Comparison of ENCODE assay signal across 1 cellular context in the genomic region with DNA sequence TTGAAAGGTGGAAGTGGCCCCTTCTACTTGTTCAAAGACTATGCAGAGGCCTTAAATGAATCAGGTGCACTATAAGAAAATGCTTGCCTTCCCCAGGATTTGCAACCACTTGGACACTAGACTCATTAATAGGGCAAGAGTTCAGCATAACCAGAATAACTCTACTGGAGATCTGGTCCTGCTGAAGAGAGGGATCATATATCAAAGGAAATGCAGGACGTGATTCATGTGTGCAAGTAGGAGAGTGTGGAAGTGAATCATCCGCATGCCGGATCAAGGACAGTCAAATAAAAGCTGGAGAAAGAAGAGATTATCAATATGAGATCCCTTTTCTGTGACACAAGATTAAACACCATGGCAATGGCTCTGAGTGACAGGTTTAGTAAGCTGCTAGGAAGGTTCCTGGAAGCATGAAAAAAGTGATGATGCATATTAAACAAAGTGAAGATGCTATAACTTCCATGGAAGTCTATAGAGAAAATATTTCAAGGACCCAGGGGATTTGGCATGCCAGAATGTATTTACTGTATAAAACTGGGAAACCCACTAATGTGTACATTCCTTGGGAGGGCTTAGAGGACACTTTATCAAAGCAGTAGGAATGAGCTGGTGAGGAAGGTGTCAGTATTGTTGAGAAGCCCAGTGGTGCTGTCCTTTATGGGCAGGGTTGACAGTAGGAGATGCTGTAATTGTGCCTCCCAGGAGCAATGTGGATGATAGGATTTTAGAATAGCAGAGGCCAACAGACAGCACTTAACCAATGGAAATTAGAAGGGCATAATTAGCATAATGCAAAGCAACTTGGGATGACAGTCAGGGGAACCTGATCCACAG.
TF ChIP-seq lines count a peak whose summit lies in the region.

No MANE protein-coding gene starts in this region.

TF ChIP-seq in HepG2, 621 proteins besides CTCF, POLR2A, EP300 and RAD21 (continued from another document and continues in another):
- TF ChIP-seq, protein P1, sequence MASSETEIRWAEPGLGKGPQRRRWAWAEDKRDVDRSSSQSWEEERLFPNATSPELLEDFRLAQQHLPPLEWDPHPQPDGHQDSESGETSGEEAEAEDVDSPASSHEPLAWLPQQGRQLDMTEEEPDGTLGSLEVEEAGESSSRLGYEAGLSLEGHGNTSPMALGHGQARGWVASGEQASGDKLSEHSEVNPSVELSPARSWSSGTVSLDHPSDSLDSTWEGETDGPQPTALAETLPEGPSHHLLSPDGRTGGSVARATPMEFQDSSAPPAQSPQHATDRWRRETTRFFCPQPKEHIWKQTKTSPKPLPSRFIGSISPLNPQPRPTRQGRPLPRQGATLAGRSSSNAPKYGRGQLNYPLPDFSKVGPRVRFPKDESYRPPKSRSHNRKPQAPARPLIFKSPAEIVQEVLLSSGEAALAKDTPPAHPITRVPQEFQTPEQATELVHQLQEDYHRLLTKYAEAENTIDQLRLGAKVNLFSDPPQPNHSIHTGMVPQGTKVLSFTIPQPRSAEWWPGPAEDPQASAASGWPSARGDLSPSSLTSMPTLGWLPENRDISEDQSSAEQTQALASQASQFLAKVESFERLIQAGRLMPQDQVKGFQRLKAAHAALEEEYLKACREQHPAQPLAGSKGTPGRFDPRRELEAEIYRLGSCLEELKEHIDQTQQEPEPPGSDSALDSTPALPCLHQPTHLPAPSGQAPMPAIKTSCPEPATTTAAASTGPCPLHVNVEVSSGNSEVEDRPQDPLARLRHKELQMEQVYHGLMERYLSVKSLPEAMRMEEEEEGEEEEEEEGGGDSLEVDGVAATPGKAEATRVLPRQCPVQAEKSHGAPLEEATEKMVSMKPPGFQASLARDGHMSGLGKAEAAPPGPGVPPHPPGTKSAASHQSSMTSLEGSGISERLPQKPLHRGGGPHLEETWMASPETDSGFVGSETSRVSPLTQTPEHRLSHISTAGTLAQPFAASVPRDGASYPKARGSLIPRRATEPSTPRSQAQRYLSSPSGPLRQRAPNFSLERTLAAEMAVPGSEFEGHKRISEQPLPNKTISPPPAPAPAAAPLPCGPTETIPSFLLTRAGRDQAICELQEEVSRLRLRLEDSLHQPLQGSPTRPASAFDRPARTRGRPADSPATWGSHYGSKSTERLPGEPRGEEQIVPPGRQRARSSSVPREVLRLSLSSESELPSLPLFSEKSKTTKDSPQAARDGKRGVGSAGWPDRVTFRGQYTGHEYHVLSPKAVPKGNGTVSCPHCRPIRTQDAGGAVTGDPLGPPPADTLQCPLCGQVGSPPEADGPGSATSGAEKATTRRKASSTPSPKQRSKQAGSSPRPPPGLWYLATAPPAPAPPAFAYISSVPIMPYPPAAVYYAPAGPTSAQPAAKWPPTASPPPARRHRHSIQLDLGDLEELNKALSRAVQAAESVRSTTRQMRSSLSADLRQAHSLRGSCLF (CRISPR knock-in tag; IDR thresholded peaks at IDR 0.05; ENCODE audit: borderline replicate concordance) = no peak
- TF ChIP-seq FOXC1 (CRISPR knock-in tag; IDR thresholded peaks at IDR 0.05; ENCODE audit: borderline replicate concordance) (no peak), ZNF761 (CRISPR knock-in tag; conservative IDR thresholded peaks at IDR 0.05) (0 out of 2 replicates have a peak, but pooled peaks have one; percentile 29), ZNF546 (CRISPR knock-in tag; conservative IDR thresholded peaks at IDR 0.05) (no peak), ZNF7 (CRISPR knock-in tag; IDR thresholded peaks at IDR 0.05) (peak; percentile 68; the same call in 1 of the 2 replicates), MED13 (CRISPR knock-in tag; IDR thresholded peaks at IDR 0.05) (0 out of 2 replicates have a peak, but pooled peaks have one; percentile 63), ETV6 (CRISPR knock-in tag; conservative IDR thresholded peaks at IDR 0.05) (no peak; the same call in 1 of the 2 replicates), BHLHE40 (IDR thresholded peaks at IDR 0.05; ENCODE audit: low read length) (peak; percentile 89), ZNF607 (CRISPR knock-in tag; IDR thresholded peaks at IDR 0.05; ENCODE audit: borderline replicate concordance) (peak; percentile 19; the same call in 1 of the 2 replicates), CEBPG (CRISPR knock-in tag; IDR thresholded peaks at IDR 0.05) (peak; percentile 69), U2AF2 (IDR thresholded peaks at IDR 0.05; ENCODE audit: low read depth, low read length) (no peak), ZNF136 (CRISPR knock-in tag; IDR thresholded peaks at IDR 0.05; ENCODE audit: low read depth) (0 out of 2 replicates have a peak, but pooled peaks have one; percentile 19), MEF2D (CRISPR knock-in tag; IDR thresholded peaks at IDR 0.05) (peak; percentile 76), TBP (CRISPR knock-in tag; IDR thresholded peaks at IDR 0.05) (no peak), SOX13 (IDR thresholded peaks at IDR 0.05) (no peak), SOX13 (CRISPR knock-in tag; conservative IDR thresholded peaks at IDR 0.05 in 1 of 2, IDR thresholded peaks at IDR 0.05 in 1 of 2) (peak in 1 of 2 experiments; percentile 89; a peak in 2 of 4 replicates), NFKB2 (CRISPR knock-in tag; IDR thresholded peaks at IDR 0.05; ENCODE audit: borderline replicate concordance) (no peak), HDAC6 (IDR thresholded peaks at IDR 0.05; ENCODE audit: low read depth, low read length) (no peak), NFYC (CRISPR knock-in tag; IDR thresholded peaks at IDR 0.05) (no peak), RFX5 (IDR thresholded peaks at IDR 0.05; ENCODE audit: low read depth, low read length) (0 out of 2 replicates have a peak, but pooled peaks have one; percentile 18), CENPT (CRISPR knock-in tag; IDR thresholded peaks at IDR 0.05; ENCODE audit: low read depth) (no peak), RCOR2 (CRISPR knock-in tag; IDR thresholded peaks at IDR 0.05) (peak; percentile 96), DPF2 (CRISPR knock-in tag; IDR thresholded peaks at IDR 0.05; ENCODE audit: borderline replicate concordance, low read depth) (peak; percentile 93), SALL1 (CRISPR knock-in tag; IDR thresholded peaks at IDR 0.05) (peak; percentile 90), ZNF230 (CRISPR knock-in tag; IDR thresholded peaks at IDR 0.05) (no peak), JUNB (CRISPR knock-in tag; IDR thresholded peaks at IDR 0.05; ENCODE audit: borderline replicate concordance) (peak; percentile 95), KMT2B (CRISPR knock-in tag; IDR thresholded peaks at IDR 0.05) (no peak), SNAPC2 (CRISPR knock-in tag; IDR thresholded peaks at IDR 0.05) (no peak; the same call in 1 of the 2 replicates), ZSCAN29 (CRISPR knock-in tag; conservative IDR thresholded peaks at IDR 0.05) (no peak), HMG20B (CRISPR knock-in tag; conservative IDR thresholded peaks at IDR 0.05) (0 out of 2 replicates have a peak, but pooled peaks have one; percentile 23), ZC3H4 (CRISPR knock-in tag; IDR thresholded peaks at IDR 0.05; ENCODE audit: borderline replicate concordance) (peak; percentile 52; the same call in 1 of the 2 replicates), FOXK1 (CRISPR knock-in tag; IDR thresholded peaks at IDR 0.05; ENCODE audit: borderline replicate concordance, low read depth) (peak; percentile 82; the same call in 1 of the 2 replicates), SMARCE1 (IDR thresholded peaks at IDR 0.05; ENCODE audit: borderline replicate concordance) (peak; percentile 70; the same call in 1 of the 2 replicates), FOXA3 (CRISPR knock-in tag; IDR thresholded peaks at IDR 0.05) (peak; percentile 94), MED1 (CRISPR knock-in tag; IDR thresholded peaks at IDR 0.05) (peak; percentile 99), NCOA2 (CRISPR knock-in tag; IDR thresholded peaks at IDR 0.05) (peak; percentile 96), ZFP1 (CRISPR knock-in tag; IDR thresholded peaks at IDR 0.05) (0 out of 2 replicates have a peak, but pooled peaks have one; percentile 48), HES4 (CRISPR knock-in tag; IDR thresholded peaks at IDR 0.05; ENCODE audit: borderline replicate concordance) (no peak), SSRP1 (CRISPR knock-in tag; IDR thresholded peaks at IDR 0.05) (no peak)
- TF ChIP-seq, protein P2, sequence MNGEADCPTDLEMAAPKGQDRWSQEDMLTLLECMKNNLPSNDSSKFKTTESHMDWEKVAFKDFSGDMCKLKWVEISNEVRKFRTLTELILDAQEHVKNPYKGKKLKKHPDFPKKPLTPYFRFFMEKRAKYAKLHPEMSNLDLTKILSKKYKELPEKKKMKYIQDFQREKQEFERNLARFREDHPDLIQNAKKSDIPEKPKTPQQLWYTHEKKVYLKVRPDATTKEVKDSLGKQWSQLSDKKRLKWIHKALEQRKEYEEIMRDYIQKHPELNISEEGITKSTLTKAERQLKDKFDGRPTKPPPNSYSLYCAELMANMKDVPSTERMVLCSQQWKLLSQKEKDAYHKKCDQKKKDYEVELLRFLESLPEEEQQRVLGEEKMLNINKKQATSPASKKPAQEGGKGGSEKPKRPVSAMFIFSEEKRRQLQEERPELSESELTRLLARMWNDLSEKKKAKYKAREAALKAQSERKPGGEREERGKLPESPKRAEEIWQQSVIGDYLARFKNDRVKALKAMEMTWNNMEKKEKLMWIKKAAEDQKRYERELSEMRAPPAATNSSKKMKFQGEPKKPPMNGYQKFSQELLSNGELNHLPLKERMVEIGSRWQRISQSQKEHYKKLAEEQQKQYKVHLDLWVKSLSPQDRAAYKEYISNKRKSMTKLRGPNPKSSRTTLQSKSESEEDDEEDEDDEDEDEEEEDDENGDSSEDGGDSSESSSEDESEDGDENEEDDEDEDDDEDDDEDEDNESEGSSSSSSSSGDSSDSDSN (CRISPR knock-in tag; IDR thresholded peaks at IDR 0.05) = 0 out of 2 replicates have a peak, but pooled peaks have one; percentile 18
- TF ChIP-seq, protein P3, sequence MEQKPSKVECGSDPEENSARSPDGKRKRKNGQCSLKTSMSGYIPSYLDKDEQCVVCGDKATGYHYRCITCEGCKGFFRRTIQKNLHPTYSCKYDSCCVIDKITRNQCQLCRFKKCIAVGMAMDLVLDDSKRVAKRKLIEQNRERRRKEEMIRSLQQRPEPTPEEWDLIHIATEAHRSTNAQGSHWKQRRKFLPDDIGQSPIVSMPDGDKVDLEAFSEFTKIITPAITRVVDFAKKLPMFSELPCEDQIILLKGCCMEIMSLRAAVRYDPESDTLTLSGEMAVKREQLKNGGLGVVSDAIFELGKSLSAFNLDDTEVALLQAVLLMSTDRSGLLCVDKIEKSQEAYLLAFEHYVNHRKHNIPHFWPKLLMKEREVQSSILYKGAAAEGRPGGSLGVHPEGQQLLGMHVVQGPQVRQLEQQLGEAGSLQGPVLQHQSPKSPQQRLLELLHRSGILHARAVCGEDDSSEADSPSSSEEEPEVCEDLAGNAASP (CRISPR knock-in tag; IDR thresholded peaks at IDR 0.05; ENCODE audit: borderline replicate concordance) = peak; percentile 64; the same call in 1 of the 2 replicates
- TF ChIP-seq, protein P4, sequence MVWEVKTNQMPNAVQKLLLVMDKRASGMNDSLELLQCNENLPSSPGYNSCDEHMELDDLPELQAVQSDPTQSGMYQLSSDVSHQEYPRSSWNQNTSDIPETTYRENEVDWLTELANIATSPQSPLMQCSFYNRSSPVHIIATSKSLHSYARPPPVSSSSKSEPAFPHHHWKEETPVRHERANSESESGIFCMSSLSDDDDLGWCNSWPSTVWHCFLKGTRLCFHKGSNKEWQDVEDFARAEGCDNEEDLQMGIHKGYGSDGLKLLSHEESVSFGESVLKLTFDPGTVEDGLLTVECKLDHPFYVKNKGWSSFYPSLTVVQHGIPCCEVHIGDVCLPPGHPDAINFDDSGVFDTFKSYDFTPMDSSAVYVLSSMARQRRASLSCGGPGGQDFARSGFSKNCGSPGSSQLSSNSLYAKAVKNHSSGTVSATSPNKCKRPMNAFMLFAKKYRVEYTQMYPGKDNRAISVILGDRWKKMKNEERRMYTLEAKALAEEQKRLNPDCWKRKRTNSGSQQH (CRISPR knock-in tag; IDR thresholded peaks at IDR 0.05; ENCODE audit: low read depth) = peak; percentile 30; the same call in 1 of the 2 replicates
- TF ChIP-seq, protein P5, sequence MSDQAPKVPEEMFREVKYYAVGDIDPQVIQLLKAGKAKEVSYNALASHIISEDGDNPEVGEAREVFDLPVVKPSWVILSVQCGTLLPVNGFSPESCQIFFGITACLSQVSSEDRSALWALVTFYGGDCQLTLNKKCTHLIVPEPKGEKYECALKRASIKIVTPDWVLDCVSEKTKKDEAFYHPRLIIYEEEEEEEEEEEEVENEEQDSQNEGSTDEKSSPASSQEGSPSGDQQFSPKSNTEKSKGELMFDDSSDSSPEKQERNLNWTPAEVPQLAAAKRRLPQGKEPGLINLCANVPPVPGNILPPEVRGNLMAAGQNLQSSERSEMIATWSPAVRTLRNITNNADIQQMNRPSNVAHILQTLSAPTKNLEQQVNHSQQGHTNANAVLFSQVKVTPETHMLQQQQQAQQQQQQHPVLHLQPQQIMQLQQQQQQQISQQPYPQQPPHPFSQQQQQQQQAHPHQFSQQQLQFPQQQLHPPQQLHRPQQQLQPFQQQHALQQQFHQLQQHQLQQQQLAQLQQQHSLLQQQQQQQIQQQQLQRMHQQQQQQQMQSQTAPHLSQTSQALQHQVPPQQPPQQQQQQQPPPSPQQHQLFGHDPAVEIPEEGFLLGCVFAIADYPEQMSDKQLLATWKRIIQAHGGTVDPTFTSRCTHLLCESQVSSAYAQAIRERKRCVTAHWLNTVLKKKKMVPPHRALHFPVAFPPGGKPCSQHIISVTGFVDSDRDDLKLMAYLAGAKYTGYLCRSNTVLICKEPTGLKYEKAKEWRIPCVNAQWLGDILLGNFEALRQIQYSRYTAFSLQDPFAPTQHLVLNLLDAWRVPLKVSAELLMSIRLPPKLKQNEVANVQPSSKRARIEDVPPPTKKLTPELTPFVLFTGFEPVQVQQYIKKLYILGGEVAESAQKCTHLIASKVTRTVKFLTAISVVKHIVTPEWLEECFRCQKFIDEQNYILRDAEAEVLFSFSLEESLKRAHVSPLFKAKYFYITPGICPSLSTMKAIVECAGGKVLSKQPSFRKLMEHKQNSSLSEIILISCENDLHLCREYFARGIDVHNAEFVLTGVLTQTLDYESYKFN (CRISPR knock-in tag; conservative IDR thresholded peaks at IDR 0.05) = peak; percentile 88
- TF ChIP-seq, protein P6, sequence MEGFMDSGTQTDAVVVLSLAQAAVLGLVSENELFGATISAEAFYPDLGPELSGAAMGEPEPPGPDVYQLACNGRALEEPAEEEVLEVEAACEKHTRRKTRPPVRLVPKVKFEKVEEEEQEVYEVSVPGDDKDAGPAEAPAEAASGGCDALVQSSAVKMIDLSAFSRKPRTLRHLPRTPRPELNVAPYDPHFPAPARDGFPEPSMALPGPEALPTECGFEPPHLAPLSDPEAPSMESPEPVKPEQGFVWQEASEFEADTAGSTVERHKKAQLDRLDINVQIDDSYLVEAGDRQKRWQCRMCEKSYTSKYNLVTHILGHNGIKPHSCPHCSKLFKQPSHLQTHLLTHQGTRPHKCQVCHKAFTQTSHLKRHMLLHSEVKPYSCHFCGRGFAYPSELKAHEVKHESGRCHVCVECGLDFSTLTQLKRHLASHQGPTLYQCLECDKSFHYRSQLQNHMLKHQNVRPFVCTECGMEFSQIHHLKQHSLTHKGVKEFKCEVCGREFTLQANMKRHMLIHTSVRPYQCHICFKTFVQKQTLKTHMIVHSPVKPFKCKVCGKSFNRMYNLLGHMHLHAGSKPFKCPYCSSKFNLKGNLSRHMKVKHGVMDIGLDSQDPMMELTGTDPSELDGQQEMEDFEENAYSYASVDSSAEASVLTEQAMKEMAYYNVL (CRISPR knock-in tag; IDR thresholded peaks at IDR 0.05; ENCODE audit: borderline replicate concordance) = peak; percentile 77; the same call in 1 of the 2 replicates
- TF ChIP-seq, protein P7, sequence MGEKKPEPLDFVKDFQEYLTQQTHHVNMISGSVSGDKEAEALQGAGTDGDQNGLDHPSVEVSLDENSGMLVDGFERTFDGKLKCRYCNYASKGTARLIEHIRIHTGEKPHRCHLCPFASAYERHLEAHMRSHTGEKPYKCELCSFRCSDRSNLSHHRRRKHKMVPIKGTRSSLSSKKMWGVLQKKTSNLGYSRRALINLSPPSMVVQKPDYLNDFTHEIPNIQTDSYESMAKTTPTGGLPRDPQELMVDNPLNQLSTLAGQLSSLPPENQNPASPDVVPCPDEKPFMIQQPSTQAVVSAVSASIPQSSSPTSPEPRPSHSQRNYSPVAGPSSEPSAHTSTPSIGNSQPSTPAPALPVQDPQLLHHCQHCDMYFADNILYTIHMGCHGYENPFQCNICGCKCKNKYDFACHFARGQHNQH (CRISPR knock-in tag; IDR thresholded peaks at IDR 0.05) = peak; percentile 58
